ENCODE assay signal across 26 cellular contexts in the genomic region with DNA sequence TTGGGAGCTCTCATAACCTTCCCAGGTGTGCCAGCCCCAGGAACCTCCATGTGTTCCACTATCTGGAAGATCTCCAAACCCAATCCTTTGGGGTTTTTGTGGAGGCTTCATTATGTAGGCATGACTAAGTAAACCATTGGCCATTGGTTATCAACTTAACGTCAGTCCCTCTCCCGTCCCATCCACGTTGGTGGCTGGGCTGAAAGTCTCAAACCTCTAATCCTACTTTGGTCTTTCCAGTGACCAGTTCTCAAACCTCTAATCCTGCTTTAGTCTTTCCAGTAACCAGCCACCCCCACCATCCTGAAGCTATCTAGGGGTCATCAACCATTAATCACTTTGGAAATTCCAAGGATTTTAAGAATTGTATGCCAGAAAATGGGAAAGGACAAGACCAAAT.
"Had no signal": no experiment of that assay in that cellular context is flagged by ENCODE, and none has a peak within 500 bp of the region (broad histone marks: within the 10 kb centered on the region; RNA-seq: fewer than 3 reads in every experiment).

No MANE protein-coding gene starts in this region.

- FAIRE-seq: endometrium, keratinocyte had no signal

- H3K27me3 Mint-ChIP-seq: dendritic cell treated with granulocyte-macrophage colony-stimulating factor and Interleukin-4, amounts not matched to agents 40 ng/mL and 50 ng/mL, for 4 days; effector memory CD8-positive, alpha-beta T cell had no signal

- H3K9me3 ChIP-seq: colonic mucosa, esophagus squamous epithelium, gastrocnemius medialis, left lung, lower lobe of right lung, mucosa of descending colon had no signal

- H3K4me1 Mint-ChIP-seq: endodermal cell, mesothelial cell of epicardium had no signal

- H3K27me3 ChIP-seq: colonic mucosa, esophagus squamous epithelium, gastrocnemius medialis, heart right ventricle, left lung had no signal

- H3K4me3 Mint-ChIP-seq: dendritic cell treated with granulocyte-macrophage colony-stimulating factor and Interleukin-4, amounts not matched to agents 40 ng/mL and 50 ng/mL, for 4 days; effector memory CD8-positive, alpha-beta T cell; endodermal cell; mesothelial cell of epicardium had no signal

- ATAC-seq: effector memory CD8-positive, alpha-beta T cell; esophagus mucosa; gastrocnemius medialis; heart right ventricle; left cardiac atrium; left lung; left ventricle myocardium superior; lower lobe of right lung; mucosa of descending colon had no signal

- H3K27ac ChIP-seq: colonic mucosa, epithelial cell of prostate, esophagus squamous epithelium, gastrocnemius medialis, heart right ventricle, left lung, lower lobe of right lung had no signal

- H3K36me3 Mint-ChIP-seq: mesothelial cell of epicardium had no signal

- H3K4me3 ChIP-seq: colonic mucosa, esophagus squamous epithelium, gastrocnemius medialis, heart right ventricle, left lung, lower lobe of right lung, mucosa of descending colon had no signal

- H3K36me3 ChIP-seq: colonic mucosa, esophagus squamous epithelium, gastrocnemius medialis, heart right ventricle, left lung, lower lobe of right lung had no signal

- DNase-seq: colonic mucosa; cortex of kidney; effector CD8-positive, alpha-beta T cell; effector memory CD8-positive, alpha-beta T cell; endodermal cell; erythroblast; esophagus squamous epithelium; foreskin fibroblast; foreskin melanocyte; gastrocnemius medialis; glutamatergic neuron; head of caudate nucleus; heart right ventricle; hippocampal formation; left cardiac atrium; left lung; left ventricle myocardium superior; lower lobe of right lung; mesenchymal stem cell; mucosa of descending colon had no signal

- H3K27ac Mint-ChIP-seq: dendritic cell treated with granulocyte-macrophage colony-stimulating factor and Interleukin-4, amounts not matched to agents 40 ng/mL and 50 ng/mL, for 4 days; effector memory CD8-positive, alpha-beta T cell; endodermal cell; mesothelial cell of epicardium had no signal

- H3K4me1 ChIP-seq: colonic mucosa, esophagus squamous epithelium, gastrocnemius medialis, heart right ventricle, left lung, lower lobe of right lung had no signal
